In the genomic region with DNA sequence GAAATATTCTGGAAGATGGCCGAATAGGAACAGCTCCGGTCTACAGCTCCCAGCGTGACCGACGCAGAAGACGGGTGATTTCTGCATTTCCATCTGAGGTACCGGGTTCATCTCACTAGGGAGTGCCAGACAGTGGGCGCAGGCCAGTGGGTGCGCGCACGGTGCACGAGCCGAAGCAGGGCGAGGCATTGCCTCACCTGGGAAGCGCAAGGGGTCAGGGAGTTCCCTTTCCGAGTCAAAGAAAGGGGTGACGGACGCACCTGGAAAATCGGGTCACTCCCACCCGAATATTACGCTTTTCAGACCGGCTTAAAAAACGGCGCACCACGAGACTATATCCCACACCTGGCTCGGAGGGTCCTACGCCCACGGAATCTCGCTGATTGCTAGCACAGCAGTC, we compare ENCODE assay signal across 2 cellular contexts. TPM values are rescaled to one million over a fixed set of nuclear protein-coding genes. Genes with fewer than 3 reads are reported as not detected.
"Had no signal": no experiment of that assay in that cellular context is flagged by ENCODE, and none has a peak within 500 bp of the region (broad histone marks: within the 10 kb centered on the region; RNA-seq: fewer than 3 reads in every experiment).

No MANE protein-coding gene starts in this region.

RNA-seq across cellular contexts. Expression of gene PCDH18, which starts 36.0 kb away (rescaled TPM):
- total RNA-seq: HT-29 had no signal
- polyA plus RNA-seq: IgD-negative memory B cell had no signal
